1 cellular context compared by ENCODE assay signal in genomic region chr14:44897041-44897843, GRCh38.
TF ChIP-seq lines count a peak whose summit lies in the region.

No MANE protein-coding gene starts in this region.

TF ChIP-seq in GM23338, 12 proteins besides CTCF, POLR2A, EP300 and RAD21 (continued from another document):
- TF ChIP-seq REST (IDR thresholded peaks at IDR 0.05; ENCODE audit: unreplicated experiment): no peak
- no peak for TF ChIP-seq ETS1 (IDR thresholded peaks at IDR 0.05)
- no peak for TF ChIP-seq ZNF331 (CRISPR knock-in tag; IDR thresholded peaks at IDR 0.05; ENCODE audit: low read depth)
- TF ChIP-seq ZNF462 (CRISPR knock-in tag; IDR thresholded peaks at IDR 0.05): no peak
